ENCODE assay signal across 10 cellular contexts in genomic region chr15:95875141-95875643, GRCh38.
A peak's percentile ranks its signal among the peaks of the same experiment; 100 is the strongest.
DNase-seq lines count a peak whose midpoint lies in the region; ATAC-seq and TF ChIP-seq lines count a peak whose summit lies in the region.
"Had no signal": no experiment of that assay in that cellular context is flagged by ENCODE, and none has a peak within 500 bp of the region (broad histone marks: within the 10 kb centered on the region; RNA-seq: fewer than 3 reads in every experiment).

No MANE protein-coding gene starts in this region.

- H3K4me1 Mint-ChIP-seq in CD14-positive monocyte: peaks cover 30% of the 10 kb centered on the region
- H3K4me1 Mint-ChIP-seq in chondrocyte (ENCODE audit: low read depth): peaks cover 36% of the 10 kb centered on the region

- H3K9me3 ChIP-seq in KOPT-K1 (ENCODE audit: insufficient read depth, low read length, poor library complexity, severe bottlenecking): no peaks in the 10 kb centered on the region

- TF ChIP-seq CTCF in CD14-positive monocyte (IDR thresholded peaks at IDR 0.05) (no peak), chondrocyte (IDR thresholded peaks at IDR 0.05) (peak; percentile 42)

- peaks cover 0 to 5% (median 0%) of the 10 kb centered on the region in 3 donors for H3K27me3 Mint-ChIP-seq in CD14-positive monocyte (ENCODE audit: low read depth in 3 of 3)
- no peaks in the 10 kb centered on the region for H3K27me3 Mint-ChIP-seq in chondrocyte (ENCODE audit: low read depth)
- H3K27me3 Mint-ChIP-seq: activated naive CD8-positive, alpha-beta T cell had no signal

- H3K36me3 ChIP-seq in KOPT-K1 (ENCODE audit: insufficient read depth, low read length): no peaks in the 10 kb centered on the region

- no peak for ATAC-seq in HG02870 (IDR thresholded peaks at IDR 0.05; ENCODE audit: unreplicated experiment)

- DNase-seq in CD14-positive monocyte (ENCODE audit: low spot score) (no peak), chondrocyte (ENCODE audit: low spot score) (no peak), mucosa of gallbladder (ENCODE audit: low spot score) (peak; percentile 39), retina (no peak), NCI-H1092 (lab: John Stamatoyannopoulos, UW) (no peak), D341Med (ENCODE audit: low spot score) (no peak)
- DNase-seq: stimulated activated CD4-positive, alpha-beta T cell treated with anti-CD3 and anti-CD28 coated beads, Interleukin-1b, Interleukin-23, amount 100 ng/mL, for 48 hours had no signal

- H3K4me3 Mint-ChIP-seq in CD14-positive monocyte: peak overlapping the region; percentile 0 to 44
- H3K4me3 Mint-ChIP-seq in chondrocyte (ENCODE audit: unreplicated experiment): no peak overlapping the region
- H3K4me3 Mint-ChIP-seq: activated naive CD8-positive, alpha-beta T cell had no signal

- intact Hi-C loops in CD14-positive monocyte (cut with micrococcal nuclease): no loop called here

- H3K27ac ChIP-seq in KOPT-K1 (ENCODE audit: low read depth, low read length, poor library complexity, severe bottlenecking): peak overlapping the region; percentile 78

- H3K27ac Mint-ChIP-seq in CD14-positive monocyte (peak overlapping the region in 5 of 7 donors; percentile 27 to 70 (median 52)), chondrocyte (ENCODE audit: unreplicated experiment) (peak overlapping the region; percentile 79)
- H3K27ac Mint-ChIP-seq: activated naive CD8-positive, alpha-beta T cell had no signal

- H3K9me3 Mint-ChIP-seq in CD14-positive monocyte: peaks cover 0 to 2% (median 0%) of the 10 kb centered on the region in 7 donors
- no peaks in the 10 kb centered on the region for H3K9me3 Mint-ChIP-seq in chondrocyte (ENCODE audit: low read depth)

- no peaks in the 10 kb centered on the region for H3K36me3 Mint-ChIP-seq in CD14-positive monocyte
- H3K36me3 Mint-ChIP-seq in chondrocyte (ENCODE audit: low read depth): no peaks in the 10 kb centered on the region
- H3K36me3 Mint-ChIP-seq: activated naive CD8-positive, alpha-beta T cell had no signal
